In genomic region chr16:28846080-28846932, GRCh38 we compare ENCODE assay signal across 8 cellular contexts. TPM values are rescaled to one million over a fixed set of nuclear protein-coding genes. Genes with fewer than 3 reads are reported as not detected.
DNase-seq lines count a peak whose midpoint lies in the region; TF ChIP-seq lines count a peak whose summit lies in the region.

Gene TUFM (minus strand): TSS chr16:28846348. CDS start chr16:28846269, 79 bp downstream.

- peak within 1 kb of the TSS; percentile 97 for H3K4me3 ChIP-seq in H7 (ENCODE audit: insufficient read depth, low read depth, low read length)
- H3K4me3 ChIP-seq in neural cell (ENCODE audit: low read length), result peak within 1 kb of the TSS; percentile 100
- H3K4me3 ChIP-seq in stomach smooth muscle (ENCODE audit: low read length in 2 of 2), result peak within 1 kb of the TSS; percentile 93 to 98

- TF ChIP-seq EP300 in neural cell (conservative IDR thresholded peaks at IDR 0.05; ENCODE audit: poor library complexity, severe bottlenecking), result peak; percentile 73

- H3K27me3 ChIP-seq in H7 (ENCODE audit: control insufficient read depth, insufficient read depth, low read length), result no peaks in the 10 kb centered on the region
- no peaks in the 10 kb centered on the region for H3K27me3 ChIP-seq in neural cell (ENCODE audit: insufficient read depth, low read depth, low read length)
- no peaks in the 10 kb centered on the region for H3K27me3 ChIP-seq in stomach smooth muscle (ENCODE audit: control insufficient read depth in 1 of 2, insufficient read depth in 2 of 2, low read length in 2 of 2)

- peaks cover 23% of the 10 kb centered on the region for H3K79me2 ChIP-seq in neural cell (replicated peaks; ENCODE audit: insufficient read depth, low read length)

- H3K9me3 ChIP-seq in ES-I3 (ENCODE audit: control insufficient read depth, insufficient read depth, low read length) (no peaks in the 10 kb centered on the region), neural cell (ENCODE audit: low read length) (no peaks in the 10 kb centered on the region), stomach smooth muscle (ENCODE audit: control insufficient read depth in 2 of 2, low read length in 2 of 2) (no peaks in the 10 kb centered on the region)

- H3F3A ChIP-seq in neural cell (ENCODE audit: insufficient read depth, low read length, poor library complexity, severe bottlenecking), result no peaks in the 10 kb centered on the region

- peak; percentile 98 for DNase-seq in H7
- DNase-seq in M059J (ENCODE audit: low read depth), result peak; percentile 97
- peak; percentile 98 for DNase-seq in SHP77 treated with DMSO at 0.1 percent for 48 hours (lab: John Stamatoyannopoulos, UW)
- peak; percentile 96 for DNase-seq in activated gamma-delta T cell (lab: John Stamatoyannopoulos, UW)
- peak; percentile 98 for DNase-seq in fibroblast of the conjunctiva (ENCODE audit: low read depth)

- peak; percentile 98 for TF ChIP-seq CTCF in neural cell (IDR thresholded peaks at IDR 0.05; ENCODE audit: poor library complexity, severe bottlenecking)

- H3K9me2 ChIP-seq in neural cell (ENCODE audit: insufficient read depth, low read length), result no peaks in the 10 kb centered on the region

- peak within 1 kb of the TSS; percentile 97 for H3K4me2 ChIP-seq in neural cell (ENCODE audit: low read length)

- H4K20me1 ChIP-seq in neural cell (ENCODE audit: insufficient read depth), result no peaks in the 10 kb centered on the region

- H3K9ac ChIP-seq in ES-I3 (ENCODE audit: low read depth, low read length) (peak within 1 kb of the TSS; percentile 84), neural cell (ENCODE audit: low read length) (peak within 1 kb of the TSS; percentile 91), stomach smooth muscle (ENCODE audit: low read length in 2 of 2) (peak within 1 kb of the TSS; percentile 93 to 95)

- H3K36me3 ChIP-seq in ES-I3 (ENCODE audit: insufficient read depth, low read length) (peaks cover 18% of the 10 kb centered on the region), H7 (replicated peaks; ENCODE audit: control insufficient read depth, insufficient read depth, low read length) (peaks cover 23% of the 10 kb centered on the region), neural cell (ENCODE audit: insufficient read depth, low read length) (no peaks in the 10 kb centered on the region), stomach smooth muscle (ENCODE audit: control insufficient read depth in 2 of 2, insufficient read depth in 2 of 2, low read length in 2 of 2) (peaks cover 24 to 30% of the 10 kb centered on the region in 2 donors)

- peak; percentile 45 for TF ChIP-seq RAD21 in neural cell (conservative IDR thresholded peaks at IDR 0.05)

- peak within 1 kb of the TSS; percentile 89 for H2AFZ ChIP-seq in neural cell (ENCODE audit: low read depth, low read length)

- H3K4me1 ChIP-seq in ES-I3 (ENCODE audit: insufficient read depth, low read length) (no peaks in the 10 kb centered on the region), stomach smooth muscle (ENCODE audit: control insufficient read depth, insufficient read depth, low read length) (peaks cover 27% of the 10 kb centered on the region)

- H3K27ac ChIP-seq in neural cell (ENCODE audit: low read length) (peak within 1 kb of the TSS; percentile 79), stomach smooth muscle (ENCODE audit: low read length) (peak within 1 kb of the TSS; percentile 83)

TF ChIP-seq in neural cell, 6 proteins besides CTCF, POLR2A, EP300 and RAD21:
- TF ChIP-seq SMC3 (conservative IDR thresholded peaks at IDR 0.05; ENCODE audit: poor library complexity), result peak; percentile 47
- peak; percentile 96 for TF ChIP-seq MXI1 (conservative IDR thresholded peaks at IDR 0.05; ENCODE audit: poor library complexity, severe bottlenecking)
- peak; percentile 39 for TF ChIP-seq POLR2AphosphoS5 (IDR thresholded peaks at IDR 0.05)
- TF ChIP-seq EZH2 (IDR thresholded peaks at IDR 0.05; ENCODE audit: borderline replicate concordance, insufficient read depth, low read length, poor library complexity, severe bottlenecking), result no peak
- TF ChIP-seq REST (IDR thresholded peaks at IDR 0.05; ENCODE audit: borderline replicate concordance), result peak; percentile 3
- TF ChIP-seq TAF1 (IDR thresholded peaks at IDR 0.05; ENCODE audit: low read depth), result peak; percentile 50
TF ChIP-seq in neural cell: peak in this region for 5.

RNA-seq across cellular contexts. Expression of gene TUFM, which starts in this region (rescaled TPM):
- 299 and 301 TPM in 2 replicates for total RNA-seq in H7 (2014; rRNA removed; shearing (Covaris generic))
- 121 and 131 TPM in 2 replicates for total RNA-seq in M059J (2014; rRNA removed; shearing (Covaris generic))
- 144 and 157 TPM in 2 replicates for polyA plus RNA-seq in neural cell
- 50.4 and 52.8 TPM in 2 replicates for polyA minus RNA-seq in neural cell

Comparison
In these comparisons a context has a peak if more than half of its experiments do, and no peak if none do; other contexts are left out.
1. Peak in every context shown above with its lines: DNase-seq, H3K4me3 ChIP-seq and H3K27ac ChIP-seq.